In the genomic region with DNA sequence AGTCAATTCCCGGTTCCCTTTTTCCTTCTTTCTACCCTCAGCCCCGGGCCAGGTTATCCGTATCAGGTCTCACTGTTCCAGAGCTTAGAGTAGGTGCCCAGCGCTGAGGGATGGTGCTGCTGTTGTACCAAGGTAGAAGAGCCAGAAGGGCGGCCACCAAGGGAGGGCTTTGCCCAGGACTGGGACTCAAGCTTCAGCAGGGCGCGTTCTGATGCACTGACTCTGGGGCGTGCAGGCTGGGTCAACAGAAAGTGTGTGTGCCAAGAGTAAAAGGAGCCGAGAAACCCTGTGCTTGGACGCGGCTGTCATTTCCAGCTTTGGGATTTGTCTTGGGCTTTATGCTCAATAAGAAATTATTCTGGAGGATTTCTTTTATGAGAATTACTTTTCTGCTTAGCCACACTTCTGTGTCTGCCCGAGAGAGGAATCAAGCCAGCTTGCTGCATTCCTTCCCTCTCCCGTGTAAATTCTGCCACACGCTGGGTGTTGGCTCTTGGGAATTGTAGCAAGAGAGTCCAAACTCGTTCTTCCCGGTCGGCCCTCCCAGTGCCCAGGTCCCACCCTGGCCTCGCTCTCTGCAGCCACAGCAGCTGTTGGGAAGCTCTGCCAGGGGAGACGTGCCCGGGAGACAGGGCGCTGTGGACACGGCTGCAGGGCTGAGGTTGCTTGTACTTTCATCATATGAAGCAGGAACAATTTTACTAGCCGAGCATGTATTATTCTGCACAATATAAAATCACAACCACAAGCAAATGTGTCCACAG, we compare ENCODE assay signal across 14 cellular contexts.
DNase-seq lines count a peak whose midpoint lies in the region; ATAC-seq and TF ChIP-seq lines count a peak whose summit lies in the region.
"Had no signal": no experiment of that assay in that cellular context is flagged by ENCODE, and none has a peak within 500 bp of the region (broad histone marks: within the 10 kb centered on the region; RNA-seq: fewer than 3 reads in every experiment).

No MANE protein-coding gene starts in this region.

- TF ChIP-seq CTCF in foreskin fibroblast (IDR thresholded peaks at IDR 0.05; ENCODE audit: low read depth, low read length) (no peak), psoas muscle (IDR thresholded peaks at IDR 0.05) (no peak)

- H3K4me3 ChIP-seq in foreskin fibroblast (ENCODE audit: low read depth in 1 of 2, low read length in 2 of 2) (peak overlapping the region; percentile 12 to 35), psoas muscle (peak overlapping the region; percentile 47)

- no peaks in the 10 kb centered on the region for H3K27me3 ChIP-seq in psoas muscle (ENCODE audit: insufficient read depth in 3 of 3, low read length in 2 of 3)

- H3K27ac ChIP-seq in psoas muscle = peak overlapping the region; percentile 75
- H3K27ac ChIP-seq: KMS-11 had no signal

- 23 to 30% (median 26%) methylated on average over 23 of the region's 23 CpGs for WGBS in psoas muscle, 3 donors

- peaks cover 22% of the 10 kb centered on the region for H3K4me1 ChIP-seq in psoas muscle

- H3K9me3 ChIP-seq in psoas muscle = no peaks in the 10 kb centered on the region
- H3K9me3 ChIP-seq: SK-N-SH had no signal

- DNase-seq in EH (ENCODE audit: low read depth) (peak; percentile 64), amniotic epithelial cell (ENCODE audit: low read depth) (peak; percentile 26), foreskin fibroblast (peak in 1 of 2 donors; percentile 75), psoas muscle (peak in 1 of 2 donors; percentile 43), NCI-H748 treated with DMSO at 0.1 percent for 48 hours (lab: John Stamatoyannopoulos, UW) (no peak), cerebellum (ENCODE audit: low spot score) (no peak), NCI-H2171 treated with DMSO at 0.1 percent for 48 hours (lab: John Stamatoyannopoulos, UW) (no peak)
- no peak for DNase-seq in activated CD4-positive, CD25-positive, alpha-beta regulatory T cell (lab: John Stamatoyannopoulos, UW)
- DNase-seq: activated CD4-positive, alpha-beta T cell treated with anti-CD3 and anti-CD28 coated beads, Interleukin-2, amount 50 U/mL, for 48 hours; CD8-positive, alpha-beta memory T cell; foreskin melanocyte; NCI-H446 treated with DMSO at 0.1 percent for 48 hours; SK-N-SH had no signal

- peaks cover 0 to 3% of the 10 kb centered on the region in 2 donors for H3K36me3 ChIP-seq in psoas muscle (ENCODE audit: insufficient read depth in 1 of 2, low read depth in 1 of 2)

- intact Hi-C loops in psoas muscle (cut with DNase I) = no loop called here

- peak; percentile 78 to 86 (median 82) for ATAC-seq in psoas muscle

Comparison
In these comparisons a context has a peak if more than half of its experiments do, and no peak if none do; other contexts are left out.
1. DNase-seq: peak in EH (single experiment) and amniotic epithelial cell (single experiment); none in NCI-H748 treated with DMSO at 0.1 percent for 48 hours (single experiment), cerebellum (single experiment), NCI-H2171 treated with DMSO at 0.1 percent for 48 hours (single experiment) and activated CD4-positive, CD25-positive, alpha-beta regulatory T cell (0 of 4).